Comparison of ENCODE assay signal across 8 cellular contexts in genomic region chr11:105035262-105035620, GRCh38. TPM values are rescaled to one million over a fixed set of nuclear protein-coding genes. Genes with fewer than 3 reads are reported as not detected.
DNase-seq lines count a peak whose midpoint lies in the region; TF ChIP-seq lines count a peak whose summit lies in the region.

No MANE protein-coding gene starts in this region.

- no peak for TF ChIP-seq POLR2A in transverse colon (IDR thresholded peaks at IDR 0.05)

- H3K36me3 ChIP-seq in transverse colon = peaks cover 0 to 16% (median 0%) of the 10 kb centered on the region in 4 donors

- H3K4me1 Mint-ChIP-seq in activated naive CD4-positive, alpha-beta T cell treated with anti-CD3 and anti-CD28 coated beads, Interleukin-2, amount 50 U/mL, for 24 hours = peaks cover 68% of the 10 kb centered on the region

- peak overlapping the region; percentile 97 for H3K27ac Mint-ChIP-seq in activated naive CD4-positive, alpha-beta T cell treated with anti-CD3 and anti-CD28 coated beads, Interleukin-2, amount 50 U/mL, for 24 hours

- TF ChIP-seq CTCF in HL-60 (IDR thresholded peaks at IDR 0.05; ENCODE audit: insufficient read depth, low read length) (no peak), fibroblast of villous mesenchyme (IDR thresholded peaks at IDR 0.05; ENCODE audit: insufficient read depth, low read depth, low read length) (no peak), transverse colon (IDR thresholded peaks at IDR 0.05) (no peak)

- H3K4me3 ChIP-seq in HL-60 (replicated peaks; ENCODE audit: insufficient read depth, low read length) (peak overlapping the region; percentile 44), fibroblast of villous mesenchyme (ENCODE audit: low read depth, low read length) (peak overlapping the region; percentile 60), transverse colon (peak overlapping the region in 3 of 4 donors; percentile 37 to 56 (median 41))

- in situ Hi-C loops in transverse colon (cut with MboI; ENCODE audit: low pct_ligation_motif_present in 1 of 4, low pct_unique_long_range_greater_than_20kb in 1 of 4, low sequenced_read_pairs in 3 of 4) = no loop called here

- H3K4me3 Mint-ChIP-seq in activated naive CD4-positive, alpha-beta T cell treated with anti-CD3 and anti-CD28 coated beads, Interleukin-2, amount 50 U/mL, for 24 hours = peak overlapping the region; percentile 97

- H3K9me3 Mint-ChIP-seq in activated naive CD4-positive, alpha-beta T cell treated with anti-CD3 and anti-CD28 coated beads, Interleukin-2, amount 50 U/mL, for 24 hours = peaks cover 5% of the 10 kb centered on the region

- TF ChIP-seq EP300 in transverse colon (IDR thresholded peaks at IDR 0.05; ENCODE audit: low read depth) = no peak

- intact Hi-C loops in transverse colon (cut with DNase I; ENCODE audit: low total_unique reads) = no loop called here

- peaks cover 0 to 37% (median 11%) of the 10 kb centered on the region in 4 donors for H3K4me1 ChIP-seq in transverse colon

- 20 to 25% methylated on average over 1 of the region's 1 CpG for WGBS in transverse colon (ENCODE audit: low coverage in 1 of 2), 2 donors

- no peaks in the 10 kb centered on the region for H3K27me3 ChIP-seq in HL-60 (ENCODE audit: insufficient read depth, poor library complexity, severe bottlenecking)
- H3K27me3 ChIP-seq in transverse colon = no peaks in the 10 kb centered on the region

- H3K27ac ChIP-seq in HL-60 (replicated peaks) (peak overlapping the region; percentile 85), transverse colon (peak overlapping the region; percentile 75 to 89 (median 82))

- DNase-seq in activated naive CD4-positive, alpha-beta T cell (lab: John Stamatoyannopoulos, UW) = no peak
- DNase-seq in HL-60 (ENCODE audit: low read depth in 1 of 2, low spot score in 1 of 2) (no peak), fibroblast of villous mesenchyme (ENCODE audit: low read depth) (no peak), transverse colon (no peak), GF-D8 (lab: John Stamatoyannopoulos, UW) (no peak), LoVo (ENCODE audit: low spot score) (no peak), NCI-H2029 treated with DMSO at 0.1 percent for 48 hours (lab: John Stamatoyannopoulos, UW) (no peak)

- no peaks in the 10 kb centered on the region for H3K27me3 Mint-ChIP-seq in activated naive CD4-positive, alpha-beta T cell treated with anti-CD3 and anti-CD28 coated beads, Interleukin-2, amount 50 U/mL, for 24 hours

- H3K36me3 Mint-ChIP-seq in activated naive CD4-positive, alpha-beta T cell treated with anti-CD3 and anti-CD28 coated beads, Interleukin-2, amount 50 U/mL, for 24 hours = peaks cover 19% of the 10 kb centered on the region

- H3K9me3 ChIP-seq in transverse colon = no peaks in the 10 kb centered on the region

RNA-seq across cellular contexts. Expression of gene CASP1, which starts 0.3 kb away (rescaled TPM):
- total RNA-seq in fibroblast of villous mesenchyme (31.1 and 37.4 TPM in 2 replicates), transverse colon (10 to 100 TPM in 3 of 4 donors, 1 to 10 TPM in 1; 8.2 to 41.9 (median 16.6) TPM)

RNA-seq across cellular contexts. Expression of gene CARD16, which starts 9.9 kb away (rescaled TPM):
- total RNA-seq in fibroblast of villous mesenchyme = 30.7 and 37.0 TPM in 2 replicates
- 10 to 100 TPM in 2 of 4 donors, 1 to 10 TPM in 1, not detected in 1; 8.0 to 34.0 (median 28.4) TPM for total RNA-seq in transverse colon

RNA-seq across cellular contexts. Expression of gene CASP5, which starts 12.3 kb away (rescaled TPM):
- total RNA-seq in fibroblast of villous mesenchyme (0.43 TPM in 1 of 2 replicates, not detected in the other), transverse colon (10 to 100 TPM; 27.2 to 63.1 (median 38.0) TPM)

Comparison
In these comparisons a context has a peak if more than half of its experiments do, and no peak if none do; other contexts are left out.
1. RNA of gene CASP5, which starts 12.3 kb away (total RNA-seq): 27.2 to 63.1 TPM in transverse colon; 0.43 TPM in fibroblast of villous mesenchyme; every median in the first group is over 10 times any median in the second.
2. Peak in every context shown above with its lines, with median percentiles within 50 percentile points of each other: H3K4me3 ChIP-seq.